In genomic region chr12:117125769-117126168, GRCh38 we compare ENCODE assay signal across 31 cellular contexts. TPM values are rescaled to one million over a fixed set of nuclear protein-coding genes. Genes with fewer than 3 reads are reported as not detected.
"Had no signal": no experiment of that assay in that cellular context is flagged by ENCODE, and none has a peak within 500 bp of the region (broad histone marks: within the 10 kb centered on the region; RNA-seq: fewer than 3 reads in every experiment).

No MANE protein-coding gene starts in this region.

- H3K4me3 Mint-ChIP-seq: activated naive CD4-positive, alpha-beta T cell treated with anti-CD3 and anti-CD28 coated beads, Interleukin-2, amount 50 U/mL, for 24 hours; natural killer cell treated with Interleukin-12 subunit alpha and Interleukin-12 subunit beta and Interleukin-15 and Interleukin-18, amount 100 ng/mL, for 72 hours; stimulated activated effector memory CD8-positive, alpha-beta T cell treated with anti-CD3 and anti-CD28 coated beads, Interleukin-12 subunit alpha, Interleukin-12 subunit beta, amount 100 ng/mL, for 72 hours; stimulated activated naive CD8-positive, alpha-beta T cell treated with anti-CD3 and anti-CD28 coated beads, Interleukin-15, Interleukin-2, amounts not matched to agents 100 ng/mL and 50 ng/mL, for 24 hours; T-helper 1 cell treated with Interleukin-12 subunit alpha and Interleukin-12 subunit beta and Interleukin-4 antibody, amounts not matched to agents 30 μg/mL and 1 μg/mL, for 36 hours had no signal

- H3K9me3 ChIP-seq: colonic mucosa, esophagus squamous epithelium, left ventricle myocardium inferior, mucosa of descending colon, upper lobe of left lung had no signal

- DNase-seq: activated CD4-positive, alpha-beta T cell treated with anti-CD3 and anti-CD28 coated beads for 4 hours; activated CD4-positive, alpha-beta T cell treated with anti-CD3 and anti-CD28 coated beads, Interleukin-2, amount 50 U/mL, for 4 hours; activated CD8-positive, alpha-beta memory T cell treated with anti-CD3 and anti-CD28 coated beads for 24 hours; activated CD8-positive, alpha-beta memory T cell treated with anti-CD3 and anti-CD28 coated beads, Interleukin-2, amount 50 U/mL, for 4 hours; activated gamma-delta T cell; activated T-cell treated with anti-CD3 and anti-CD28 coated beads, Interleukin-2, amount 50 U/mL, for 1 hour; cerebellar nuclear complex; colonic mucosa; effector CD8-positive, alpha-beta T cell; esophagus squamous epithelium; foreskin melanocyte; left ventricle myocardium inferior; mesendoderm; mucosa of descending colon; stimulated activated CD4-positive, alpha-beta T cell treated with anti-CD3 and anti-CD28 coated beads, Interleukin-4, amount 100 ng/mL, for 24 hours; T-helper 9 cell; upper lobe of left lung had no signal

- H3K4me3 ChIP-seq: colonic mucosa, esophagus squamous epithelium, left ventricle myocardium inferior, lung, mucosa of descending colon, skin epidermis, upper lobe of left lung had no signal

- ATAC-seq: mucosa of descending colon; natural killer cell treated with Interleukin-12 subunit alpha and Interleukin-12 subunit beta and Interleukin-15 and Interleukin-18, amount 100 ng/mL, for 72 hours; sciatic nerve; stimulated activated effector memory CD8-positive, alpha-beta T cell treated with anti-CD3 and anti-CD28 coated beads, Interleukin-12 subunit alpha, Interleukin-12 subunit beta, amount 100 ng/mL, for 72 hours had no signal

- H3K36me3 Mint-ChIP-seq: activated naive CD4-positive, alpha-beta T cell treated with anti-CD3 and anti-CD28 coated beads, Interleukin-2, amount 50 U/mL, for 24 hours; natural killer cell treated with Interleukin-12 subunit alpha and Interleukin-12 subunit beta and Interleukin-15 and Interleukin-18, amount 100 ng/mL, for 72 hours; stimulated activated effector memory CD8-positive, alpha-beta T cell treated with anti-CD3 and anti-CD28 coated beads, Interleukin-12 subunit alpha, Interleukin-12 subunit beta, amount 100 ng/mL, for 72 hours had no signal

- FAIRE-seq: endometrium, TTC549 had no signal

- H3K27me3 Mint-ChIP-seq: activated naive CD4-positive, alpha-beta T cell treated with anti-CD3 and anti-CD28 coated beads, Interleukin-2, amount 50 U/mL, for 24 hours; natural killer cell treated with Interleukin-12 subunit alpha and Interleukin-12 subunit beta and Interleukin-15 and Interleukin-18, amount 100 ng/mL, for 72 hours; stimulated activated naive CD8-positive, alpha-beta T cell treated with anti-CD3 and anti-CD28 coated beads, Interleukin-15, Interleukin-2, amounts not matched to agents 100 ng/mL and 50 ng/mL, for 24 hours had no signal

- H3K27ac ChIP-seq: colonic mucosa, epithelial cell of prostate, esophagus squamous epithelium, left ventricle myocardium inferior, skin epidermis, upper lobe of left lung, VCaP had no signal

- H3K9me3 Mint-ChIP-seq: activated naive CD4-positive, alpha-beta T cell treated with anti-CD3 and anti-CD28 coated beads, Interleukin-2, amount 50 U/mL, for 24 hours; stimulated activated effector memory CD8-positive, alpha-beta T cell treated with anti-CD3 and anti-CD28 coated beads, Interleukin-12 subunit alpha, Interleukin-12 subunit beta, amount 100 ng/mL, for 72 hours had no signal

- H3K4me1 ChIP-seq: colonic mucosa had no signal

- H3K4me1 Mint-ChIP-seq: stimulated activated effector memory CD8-positive, alpha-beta T cell treated with anti-CD3 and anti-CD28 coated beads, Interleukin-12 subunit alpha, Interleukin-12 subunit beta, amount 100 ng/mL, for 72 hours had no signal

- H3K36me3 ChIP-seq: colonic mucosa, esophagus squamous epithelium, left ventricle myocardium inferior, upper lobe of left lung had no signal

- H3K27ac Mint-ChIP-seq: activated naive CD4-positive, alpha-beta T cell treated with anti-CD3 and anti-CD28 coated beads, Interleukin-2, amount 50 U/mL, for 24 hours; natural killer cell treated with Interleukin-12 subunit alpha and Interleukin-12 subunit beta and Interleukin-15 and Interleukin-18, amount 100 ng/mL, for 72 hours; stimulated activated effector memory CD8-positive, alpha-beta T cell treated with anti-CD3 and anti-CD28 coated beads, Interleukin-12 subunit alpha, Interleukin-12 subunit beta, amount 100 ng/mL, for 72 hours; stimulated activated naive CD8-positive, alpha-beta T cell treated with anti-CD3 and anti-CD28 coated beads, Interleukin-15, Interleukin-2, amounts not matched to agents 100 ng/mL and 50 ng/mL, for 24 hours; T-helper 1 cell treated with Interleukin-12 subunit alpha and Interleukin-12 subunit beta and Interleukin-4 antibody, amounts not matched to agents 30 μg/mL and 1 μg/mL, for 36 hours had no signal

RNA-seq across cellular contexts. Expression of gene TESC, which starts 26.6 kb away (rescaled TPM):
- total RNA-seq: myocyte, osteoblast had no signal
